Comparison of ENCODE assay signal across 1 cellular context in the genomic region with DNA sequence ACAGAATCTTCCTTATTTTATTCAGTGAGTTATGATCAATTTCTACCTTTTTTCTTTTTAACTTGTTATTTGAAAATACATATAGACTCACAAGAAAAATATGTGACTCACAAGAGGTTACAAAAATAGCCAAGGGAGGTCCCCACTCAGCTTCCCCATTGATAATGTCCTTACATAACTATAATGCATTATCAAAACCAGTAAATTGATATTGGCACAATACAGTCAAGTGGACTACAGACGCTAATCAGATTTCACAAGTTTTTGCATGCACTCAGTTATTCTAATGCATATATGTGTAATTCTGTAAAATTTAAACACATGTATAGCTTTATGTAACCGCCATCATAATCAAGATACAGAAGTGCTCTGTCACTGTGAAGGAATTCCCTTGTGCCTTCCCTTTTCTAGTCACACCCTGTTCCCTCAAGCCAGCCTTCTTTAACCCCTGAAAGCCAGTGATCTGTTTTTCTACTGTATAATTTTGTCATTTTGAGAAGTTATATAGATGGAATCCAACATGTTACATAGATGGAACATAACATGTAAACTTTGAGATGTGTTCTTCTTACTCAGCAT.
TF ChIP-seq lines count a peak whose summit lies in the region.

No MANE protein-coding gene starts in this region.

TF ChIP-seq in K562, 482 proteins besides CTCF, POLR2A, EP300 and RAD21 (continued from another document):
- TF ChIP-seq, protein P1, sequence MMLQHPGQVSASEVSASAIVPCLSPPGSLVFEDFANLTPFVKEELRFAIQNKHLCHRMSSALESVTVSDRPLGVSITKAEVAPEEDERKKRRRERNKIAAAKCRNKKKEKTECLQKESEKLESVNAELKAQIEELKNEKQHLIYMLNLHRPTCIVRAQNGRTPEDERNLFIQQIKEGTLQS (IDR thresholded peaks at IDR 0.05): peak; percentile 38; the same call in 1 of the 2 replicates
- TF ChIP-seq, protein P1 (CRISPR knock-in tag; conservative IDR thresholded peaks at IDR 0.05): no peak
- 0 out of 2 replicates have a peak, but pooled peaks have one; percentile 13 for TF ChIP-seq CEBPB (tag; IDR thresholded peaks at IDR 0.05)
- peak in 1 of 2 experiments; percentile 21 for TF ChIP-seq NCOA2 (IDR thresholded peaks at IDR 0.05; ENCODE audit: partially characterized antibody in 2 of 2)
- TF ChIP-seq C11orf30 (IDR thresholded peaks at IDR 0.05; ENCODE audit: low read depth): peak; percentile 71
- TF ChIP-seq ARID1B (IDR thresholded peaks at IDR 0.05): peak; percentile 62
- TF ChIP-seq, protein P2, sequence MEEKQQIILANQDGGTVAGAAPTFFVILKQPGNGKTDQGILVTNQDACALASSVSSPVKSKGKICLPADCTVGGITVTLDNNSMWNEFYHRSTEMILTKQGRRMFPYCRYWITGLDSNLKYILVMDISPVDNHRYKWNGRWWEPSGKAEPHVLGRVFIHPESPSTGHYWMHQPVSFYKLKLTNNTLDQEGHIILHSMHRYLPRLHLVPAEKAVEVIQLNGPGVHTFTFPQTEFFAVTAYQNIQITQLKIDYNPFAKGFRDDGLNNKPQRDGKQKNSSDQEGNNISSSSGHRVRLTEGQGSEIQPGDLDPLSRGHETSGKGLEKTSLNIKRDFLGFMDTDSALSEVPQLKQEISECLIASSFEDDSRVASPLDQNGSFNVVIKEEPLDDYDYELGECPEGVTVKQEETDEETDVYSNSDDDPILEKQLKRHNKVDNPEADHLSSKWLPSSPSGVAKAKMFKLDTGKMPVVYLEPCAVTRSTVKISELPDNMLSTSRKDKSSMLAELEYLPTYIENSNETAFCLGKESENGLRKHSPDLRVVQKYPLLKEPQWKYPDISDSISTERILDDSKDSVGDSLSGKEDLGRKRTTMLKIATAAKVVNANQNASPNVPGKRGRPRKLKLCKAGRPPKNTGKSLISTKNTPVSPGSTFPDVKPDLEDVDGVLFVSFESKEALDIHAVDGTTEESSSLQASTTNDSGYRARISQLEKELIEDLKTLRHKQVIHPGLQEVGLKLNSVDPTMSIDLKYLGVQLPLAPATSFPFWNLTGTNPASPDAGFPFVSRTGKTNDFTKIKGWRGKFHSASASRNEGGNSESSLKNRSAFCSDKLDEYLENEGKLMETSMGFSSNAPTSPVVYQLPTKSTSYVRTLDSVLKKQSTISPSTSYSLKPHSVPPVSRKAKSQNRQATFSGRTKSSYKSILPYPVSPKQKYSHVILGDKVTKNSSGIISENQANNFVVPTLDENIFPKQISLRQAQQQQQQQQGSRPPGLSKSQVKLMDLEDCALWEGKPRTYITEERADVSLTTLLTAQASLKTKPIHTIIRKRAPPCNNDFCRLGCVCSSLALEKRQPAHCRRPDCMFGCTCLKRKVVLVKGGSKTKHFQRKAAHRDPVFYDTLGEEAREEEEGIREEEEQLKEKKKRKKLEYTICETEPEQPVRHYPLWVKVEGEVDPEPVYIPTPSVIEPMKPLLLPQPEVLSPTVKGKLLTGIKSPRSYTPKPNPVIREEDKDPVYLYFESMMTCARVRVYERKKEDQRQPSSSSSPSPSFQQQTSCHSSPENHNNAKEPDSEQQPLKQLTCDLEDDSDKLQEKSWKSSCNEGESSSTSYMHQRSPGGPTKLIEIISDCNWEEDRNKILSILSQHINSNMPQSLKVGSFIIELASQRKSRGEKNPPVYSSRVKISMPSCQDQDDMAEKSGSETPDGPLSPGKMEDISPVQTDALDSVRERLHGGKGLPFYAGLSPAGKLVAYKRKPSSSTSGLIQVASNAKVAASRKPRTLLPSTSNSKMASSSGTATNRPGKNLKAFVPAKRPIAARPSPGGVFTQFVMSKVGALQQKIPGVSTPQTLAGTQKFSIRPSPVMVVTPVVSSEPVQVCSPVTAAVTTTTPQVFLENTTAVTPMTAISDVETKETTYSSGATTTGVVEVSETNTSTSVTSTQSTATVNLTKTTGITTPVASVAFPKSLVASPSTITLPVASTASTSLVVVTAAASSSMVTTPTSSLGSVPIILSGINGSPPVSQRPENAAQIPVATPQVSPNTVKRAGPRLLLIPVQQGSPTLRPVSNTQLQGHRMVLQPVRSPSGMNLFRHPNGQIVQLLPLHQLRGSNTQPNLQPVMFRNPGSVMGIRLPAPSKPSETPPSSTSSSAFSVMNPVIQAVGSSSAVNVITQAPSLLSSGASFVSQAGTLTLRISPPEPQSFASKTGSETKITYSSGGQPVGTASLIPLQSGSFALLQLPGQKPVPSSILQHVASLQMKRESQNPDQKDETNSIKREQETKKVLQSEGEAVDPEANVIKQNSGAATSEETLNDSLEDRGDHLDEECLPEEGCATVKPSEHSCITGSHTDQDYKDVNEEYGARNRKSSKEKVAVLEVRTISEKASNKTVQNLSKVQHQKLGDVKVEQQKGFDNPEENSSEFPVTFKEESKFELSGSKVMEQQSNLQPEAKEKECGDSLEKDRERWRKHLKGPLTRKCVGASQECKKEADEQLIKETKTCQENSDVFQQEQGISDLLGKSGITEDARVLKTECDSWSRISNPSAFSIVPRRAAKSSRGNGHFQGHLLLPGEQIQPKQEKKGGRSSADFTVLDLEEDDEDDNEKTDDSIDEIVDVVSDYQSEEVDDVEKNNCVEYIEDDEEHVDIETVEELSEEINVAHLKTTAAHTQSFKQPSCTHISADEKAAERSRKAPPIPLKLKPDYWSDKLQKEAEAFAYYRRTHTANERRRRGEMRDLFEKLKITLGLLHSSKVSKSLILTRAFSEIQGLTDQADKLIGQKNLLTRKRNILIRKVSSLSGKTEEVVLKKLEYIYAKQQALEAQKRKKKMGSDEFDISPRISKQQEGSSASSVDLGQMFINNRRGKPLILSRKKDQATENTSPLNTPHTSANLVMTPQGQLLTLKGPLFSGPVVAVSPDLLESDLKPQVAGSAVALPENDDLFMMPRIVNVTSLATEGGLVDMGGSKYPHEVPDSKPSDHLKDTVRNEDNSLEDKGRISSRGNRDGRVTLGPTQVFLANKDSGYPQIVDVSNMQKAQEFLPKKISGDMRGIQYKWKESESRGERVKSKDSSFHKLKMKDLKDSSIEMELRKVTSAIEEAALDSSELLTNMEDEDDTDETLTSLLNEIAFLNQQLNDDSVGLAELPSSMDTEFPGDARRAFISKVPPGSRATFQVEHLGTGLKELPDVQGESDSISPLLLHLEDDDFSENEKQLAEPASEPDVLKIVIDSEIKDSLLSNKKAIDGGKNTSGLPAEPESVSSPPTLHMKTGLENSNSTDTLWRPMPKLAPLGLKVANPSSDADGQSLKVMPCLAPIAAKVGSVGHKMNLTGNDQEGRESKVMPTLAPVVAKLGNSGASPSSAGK (IDR thresholded peaks at IDR 0.05): 0 out of 2 replicates have a peak, but pooled peaks have one; percentile 17
- no peak for TF ChIP-seq RBM22 (IDR thresholded peaks at IDR 0.05; ENCODE audit: low read depth, low read length, poor library complexity, severe bottlenecking)
- no peak for TF ChIP-seq XRCC5 (IDR thresholded peaks at IDR 0.05; ENCODE audit: low read depth, low read length)
- TF ChIP-seq, protein P3, sequence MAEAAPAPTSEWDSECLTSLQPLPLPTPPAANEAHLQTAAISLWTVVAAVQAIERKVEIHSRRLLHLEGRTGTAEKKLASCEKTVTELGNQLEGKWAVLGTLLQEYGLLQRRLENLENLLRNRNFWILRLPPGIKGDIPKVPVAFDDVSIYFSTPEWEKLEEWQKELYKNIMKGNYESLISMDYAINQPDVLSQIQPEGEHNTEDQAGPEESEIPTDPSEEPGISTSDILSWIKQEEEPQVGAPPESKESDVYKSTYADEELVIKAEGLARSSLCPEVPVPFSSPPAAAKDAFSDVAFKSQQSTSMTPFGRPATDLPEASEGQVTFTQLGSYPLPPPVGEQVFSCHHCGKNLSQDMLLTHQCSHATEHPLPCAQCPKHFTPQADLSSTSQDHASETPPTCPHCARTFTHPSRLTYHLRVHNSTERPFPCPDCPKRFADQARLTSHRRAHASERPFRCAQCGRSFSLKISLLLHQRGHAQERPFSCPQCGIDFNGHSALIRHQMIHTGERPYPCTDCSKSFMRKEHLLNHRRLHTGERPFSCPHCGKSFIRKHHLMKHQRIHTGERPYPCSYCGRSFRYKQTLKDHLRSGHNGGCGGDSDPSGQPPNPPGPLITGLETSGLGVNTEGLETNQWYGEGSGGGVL (CRISPR knock-in tag; IDR thresholded peaks at IDR 0.05): no peak
- peak; percentile 91 for TF ChIP-seq NFE2 (IDR thresholded peaks at IDR 0.05; ENCODE audit: low read depth)
- TF ChIP-seq RFX1 (IDR thresholded peaks at IDR 0.05): peak; percentile 5; the same call in 1 of the 2 replicates
- TF ChIP-seq, protein P4, sequence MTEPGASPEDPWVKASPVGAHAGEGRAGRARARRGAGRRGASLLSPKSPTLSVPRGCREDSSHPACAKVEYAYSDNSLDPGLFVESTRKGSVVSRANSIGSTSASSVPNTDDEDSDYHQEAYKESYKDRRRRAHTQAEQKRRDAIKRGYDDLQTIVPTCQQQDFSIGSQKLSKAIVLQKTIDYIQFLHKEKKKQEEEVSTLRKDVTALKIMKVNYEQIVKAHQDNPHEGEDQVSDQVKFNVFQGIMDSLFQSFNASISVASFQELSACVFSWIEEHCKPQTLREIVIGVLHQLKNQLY (CRISPR knock-in tag; conservative IDR thresholded peaks at IDR 0.05): no peak
- TF ChIP-seq SMARCA4 (IDR thresholded peaks at IDR 0.05): peak; percentile 55; the same call in 1 of the 2 replicates
- TF ChIP-seq, protein P5, sequence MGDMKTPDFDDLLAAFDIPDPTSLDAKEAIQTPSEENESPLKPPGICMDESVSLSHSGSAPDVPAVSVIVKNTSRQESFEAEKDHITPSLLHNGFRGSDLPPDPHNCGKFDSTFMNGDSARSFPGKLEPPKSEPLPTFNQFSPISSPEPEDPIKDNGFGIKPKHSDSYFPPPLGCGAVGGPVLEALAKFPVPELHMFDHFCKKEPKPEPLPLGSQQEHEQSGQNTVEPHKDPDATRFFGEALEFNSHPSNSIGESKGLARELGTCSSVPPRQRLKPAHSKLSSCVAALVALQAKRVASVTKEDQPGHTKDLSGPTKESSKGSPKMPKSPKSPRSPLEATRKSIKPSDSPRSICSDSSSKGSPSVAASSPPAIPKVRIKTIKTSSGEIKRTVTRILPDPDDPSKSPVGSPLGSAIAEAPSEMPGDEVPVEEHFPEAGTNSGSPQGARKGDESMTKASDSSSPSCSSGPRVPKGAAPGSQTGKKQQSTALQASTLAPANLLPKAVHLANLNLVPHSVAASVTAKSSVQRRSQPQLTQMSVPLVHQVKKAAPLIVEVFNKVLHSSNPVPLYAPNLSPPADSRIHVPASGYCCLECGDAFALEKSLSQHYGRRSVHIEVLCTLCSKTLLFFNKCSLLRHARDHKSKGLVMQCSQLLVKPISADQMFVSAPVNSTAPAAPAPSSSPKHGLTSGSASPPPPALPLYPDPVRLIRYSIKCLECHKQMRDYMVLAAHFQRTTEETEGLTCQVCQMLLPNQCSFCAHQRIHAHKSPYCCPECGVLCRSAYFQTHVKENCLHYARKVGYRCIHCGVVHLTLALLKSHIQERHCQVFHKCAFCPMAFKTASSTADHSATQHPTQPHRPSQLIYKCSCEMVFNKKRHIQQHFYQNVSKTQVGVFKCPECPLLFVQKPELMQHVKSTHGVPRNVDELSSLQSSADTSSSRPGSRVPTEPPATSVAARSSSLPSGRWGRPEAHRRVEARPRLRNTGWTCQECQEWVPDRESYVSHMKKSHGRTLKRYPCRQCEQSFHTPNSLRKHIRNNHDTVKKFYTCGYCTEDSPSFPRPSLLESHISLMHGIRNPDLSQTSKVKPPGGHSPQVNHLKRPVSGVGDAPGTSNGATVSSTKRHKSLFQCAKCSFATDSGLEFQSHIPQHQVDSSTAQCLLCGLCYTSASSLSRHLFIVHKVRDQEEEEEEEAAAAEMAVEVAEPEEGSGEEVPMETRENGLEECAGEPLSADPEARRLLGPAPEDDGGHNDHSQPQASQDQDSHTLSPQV (IDR thresholded peaks at IDR 0.05): peak; percentile 50; the same call in 1 of the 2 replicates
- TF ChIP-seq SMARCE1 (IDR thresholded peaks at IDR 0.05): peak; percentile 26; the same call in 1 of the 2 replicates
- TF ChIP-seq MEF2D (tag; conservative IDR thresholded peaks at IDR 0.05; ENCODE audit: low read depth): peak; percentile 83
- TF ChIP-seq FOSL1 (tag; conservative IDR thresholded peaks at IDR 0.05): peak; percentile 54
- peak; percentile 41; the same call in 1 of the 2 replicates for TF ChIP-seq ZNF316 (IDR thresholded peaks at IDR 0.05)
- no peak for TF ChIP-seq PRMT5 (CRISPR knock-in tag; IDR thresholded peaks at IDR 0.05)
- TF ChIP-seq, protein P6, sequence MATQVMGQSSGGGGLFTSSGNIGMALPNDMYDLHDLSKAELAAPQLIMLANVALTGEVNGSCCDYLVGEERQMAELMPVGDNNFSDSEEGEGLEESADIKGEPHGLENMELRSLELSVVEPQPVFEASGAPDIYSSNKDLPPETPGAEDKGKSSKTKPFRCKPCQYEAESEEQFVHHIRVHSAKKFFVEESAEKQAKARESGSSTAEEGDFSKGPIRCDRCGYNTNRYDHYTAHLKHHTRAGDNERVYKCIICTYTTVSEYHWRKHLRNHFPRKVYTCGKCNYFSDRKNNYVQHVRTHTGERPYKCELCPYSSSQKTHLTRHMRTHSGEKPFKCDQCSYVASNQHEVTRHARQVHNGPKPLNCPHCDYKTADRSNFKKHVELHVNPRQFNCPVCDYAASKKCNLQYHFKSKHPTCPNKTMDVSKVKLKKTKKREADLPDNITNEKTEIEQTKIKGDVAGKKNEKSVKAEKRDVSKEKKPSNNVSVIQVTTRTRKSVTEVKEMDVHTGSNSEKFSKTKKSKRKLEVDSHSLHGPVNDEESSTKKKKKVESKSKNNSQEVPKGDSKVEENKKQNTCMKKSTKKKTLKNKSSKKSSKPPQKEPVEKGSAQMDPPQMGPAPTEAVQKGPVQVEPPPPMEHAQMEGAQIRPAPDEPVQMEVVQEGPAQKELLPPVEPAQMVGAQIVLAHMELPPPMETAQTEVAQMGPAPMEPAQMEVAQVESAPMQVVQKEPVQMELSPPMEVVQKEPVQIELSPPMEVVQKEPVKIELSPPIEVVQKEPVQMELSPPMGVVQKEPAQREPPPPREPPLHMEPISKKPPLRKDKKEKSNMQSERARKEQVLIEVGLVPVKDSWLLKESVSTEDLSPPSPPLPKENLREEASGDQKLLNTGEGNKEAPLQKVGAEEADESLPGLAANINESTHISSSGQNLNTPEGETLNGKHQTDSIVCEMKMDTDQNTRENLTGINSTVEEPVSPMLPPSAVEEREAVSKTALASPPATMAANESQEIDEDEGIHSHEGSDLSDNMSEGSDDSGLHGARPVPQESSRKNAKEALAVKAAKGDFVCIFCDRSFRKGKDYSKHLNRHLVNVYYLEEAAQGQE (CRISPR knock-in tag; IDR thresholded peaks at IDR 0.05; ENCODE audit: low read depth): no peak
